Comparison of ENCODE assay signal across 13 cellular contexts in genomic region chr19:40904673-40905156, GRCh38. TPM values are rescaled to one million over a fixed set of nuclear protein-coding genes. Genes with fewer than 3 reads are reported as not detected.
A peak's percentile ranks its signal among the peaks of the same experiment; 100 is the strongest.
DNase-seq lines count a peak whose midpoint lies in the region; ATAC-seq, FAIRE-seq and TF ChIP-seq lines count a peak whose summit lies in the region.
"Not testable (repeated sequence)": the region's sequence is repeated elsewhere in the genome, so short reads cannot be mapped to it uniquely, and the experiment has no call there.
"Had no signal": no experiment of that assay in that cellular context is flagged by ENCODE, and none has a peak within 500 bp of the region (broad histone marks: within the 10 kb centered on the region; RNA-seq: fewer than 3 reads in every experiment).

No MANE protein-coding gene starts in this region.

- FAIRE-seq in A549 (lab: Jason Lieb, UNC): peak; percentile 97

- ATAC-seq in A549 (peak; percentile 36 to 60; a peak in 5 of 6 replicates), omental fat pad (ENCODE audit: low FRiP score) (peak; percentile 46)

- H3K9me3 ChIP-seq in A549; HEK293 (ENCODE audit: control insufficient read depth, insufficient read depth, low read depth, low read length): not testable (repeated sequence)

- peak overlapping the region in 1 of 2 experiments; percentile 0; a peak in 1 of 6 replicates for H3K27ac ChIP-seq in A549
- H3K27ac ChIP-seq in HEK293 (ENCODE audit: extremely low read depth, low read depth, low read length): not testable (repeated sequence)

- peak in 1 of 2 experiments; percentile 36 for DNase-seq in A549 (ENCODE audit: low read depth in 1 of 2, low spot score in 1 of 2)
- peak; percentile 59 for DNase-seq in Daoy (ENCODE audit: low read depth)
- DNase-seq in MV-4-11 (lab: John Stamatoyannopoulos, UW): peak; percentile 30
- DNase-seq in RPMI7951 (ENCODE audit: low read depth): peak; percentile 30
- peak; percentile 3 for DNase-seq in dermis blood vessel endothelial cell
- DNase-seq in kidney tubule cell (ENCODE audit: low spot score): peak; percentile 52
- DNase-seq in omental fat pad (ENCODE audit: low spot score): not testable (repeated sequence)

- TF ChIP-seq POLR2A in A549 (IDR thresholded peaks at IDR 0.05; ENCODE audit: low read length): not testable (repeated sequence)

- H3K4me2 ChIP-seq in A549: not testable (repeated sequence)

- WGBS in A549 (ENCODE audit: missing lambda C conversion rate): 53% methylated on average over 10 of the region's 10 CpGs

- not testable (repeated sequence) for TF ChIP-seq RAD21 in A549 (conservative IDR thresholded peaks at IDR 0.05 in 1 of 2, IDR thresholded peaks at IDR 0.05 in 1 of 2)

- CTCF ChIA-PET in A549 (lab: Yijun Ruan, JAX): interaction anchor here (0.6 to 1.7 kb wide), 6 partner anchors 9 to 271 kb away, joined by 3 to 8 read pairs (median 4); no protein-coding TSS in a partner anchor
- CTCF ChIA-PET in HEK293 (lab: Yijun Ruan, JAX): interaction anchor here (0.7 to 1.9 kb wide), 2 partner anchors 28 to 97 kb away, joined by 3 to 4 read pairs; no protein-coding TSS in a partner anchor

- TF ChIP-seq EP300 in A549 (IDR thresholded peaks at IDR 0.05): not testable (repeated sequence)

- not testable (repeated sequence) for H3K4me3 ChIP-seq in A549; HEK293 (ENCODE audit: low read depth, low read length)

- not testable (repeated sequence) for H3K36me3 ChIP-seq in HEK293 (ENCODE audit: control insufficient read depth in 2 of 2, insufficient read depth in 1 of 2, low read length in 2 of 2)

- POLR2A ChIA-PET in A549 (lab: Yijun Ruan, JAX): interaction anchor here (0.7 kb wide), 1 partner anchor 154 kb away, joined by 4 read pairs; the partner anchor contains the start of gene ACTMAP
- POLR2A ChIA-PET in HEK293 (lab: Yijun Ruan, JAX): interaction anchor here (0.6 to 1.3 kb wide), 4 partner anchors 32 to 126 kb away, joined by 3 to 4 read pairs (median 3); partner anchors contain the start of gene RAB4B

- H3K4me1 ChIP-seq in A549: peaks cover 12% of the 10 kb centered on the region
- H3K4me1 ChIP-seq in HEK293 (ENCODE audit: control insufficient read depth, insufficient read depth, low read length): not testable (repeated sequence)

- TF ChIP-seq CTCF in A549 (IDR thresholded peaks at IDR 0.05); HEK293 (tag by site-specific recombination; IDR thresholded peaks at IDR 0.05); omental fat pad (IDR thresholded peaks at IDR 0.05): not testable (repeated sequence)

TF ChIP-seq in A549, 52 proteins besides CTCF, POLR2A, EP300 and RAD21:
- TF ChIP-seq FOSL2 (IDR thresholded peaks at IDR 0.05): not testable (repeated sequence)
- TF ChIP-seq FOSL2 (CRISPR knock-in tag; IDR thresholded peaks at IDR 0.05): peak; percentile 47; the same call in 1 of the 2 replicates

TF ChIP-seq in HEK293, 187 proteins besides CTCF, POLR2A, EP300 and RAD21 (continues in another document):
- TF ChIP-seq ZFP69B (tag by site-specific recombination; IDR thresholded peaks at IDR 0.05): peak; percentile 92
- TF ChIP-seq ZNF660 (tag by site-specific recombination; IDR thresholded peaks at IDR 0.05): peak; percentile 93
- peak; percentile 68; the same call in 1 of the 2 replicates for TF ChIP-seq ZSCAN30 (tag by site-specific recombination; IDR thresholded peaks at IDR 0.05)
- peak; percentile 88 for TF ChIP-seq ZNF629 (tag by site-specific recombination; IDR thresholded peaks at IDR 0.05)
- peak; percentile 52; the same call in 1 of the 2 replicates for TF ChIP-seq INSM2 (tag by site-specific recombination; IDR thresholded peaks at IDR 0.05)
- peak; percentile 19; the same call in 1 of the 2 replicates for TF ChIP-seq ZFP37 (tag by site-specific recombination; IDR thresholded peaks at IDR 0.05)
- peak; percentile 79 for TF ChIP-seq BCL6B (tag by site-specific recombination; IDR thresholded peaks at IDR 0.05)
- TF ChIP-seq ZBTB20 (tag by site-specific recombination; IDR thresholded peaks at IDR 0.05): peak; percentile 13; the same call in 1 of the 2 replicates
- 0 out of 2 replicates have a peak, but pooled peaks have one; percentile 28 for TF ChIP-seq ZNF184 (tag by site-specific recombination; IDR thresholded peaks at IDR 0.05)
- peak; percentile 29 for TF ChIP-seq KLF8 (tag by site-specific recombination; IDR thresholded peaks at IDR 0.05)
- TF ChIP-seq ZBTB48 (tag by site-specific recombination; IDR thresholded peaks at IDR 0.05): peak; percentile 45; the same call in 1 of the 2 replicates
- TF ChIP-seq ZNF24 (tag by site-specific recombination; IDR thresholded peaks at IDR 0.05): peak; percentile 87
- TF ChIP-seq ZNF366 (tag by site-specific recombination; conservative IDR thresholded peaks at IDR 0.05): peak; percentile 78; the same call in 1 of the 2 replicates
- TF ChIP-seq ZNF394 (tag by site-specific recombination; IDR thresholded peaks at IDR 0.05; ENCODE audit: borderline replicate concordance): peak; percentile 49; the same call in 1 of the 2 replicates
- peak; percentile 31; the same call in 1 of the 2 replicates for TF ChIP-seq KLF17 (tag by site-specific recombination; IDR thresholded peaks at IDR 0.05)
- peak; percentile 71 for TF ChIP-seq ATF2 (tag by site-specific recombination; IDR thresholded peaks at IDR 0.05; ENCODE audit: low read depth)
- TF ChIP-seq GLIS1 (tag by site-specific recombination; IDR thresholded peaks at IDR 0.05): 0 out of 2 replicates have a peak, but pooled peaks have one; percentile 18
- TF ChIP-seq GLIS2 (tag by site-specific recombination; IDR thresholded peaks at IDR 0.05): peak; percentile 55; the same call in 1 of the 2 replicates
- TF ChIP-seq SP7 (tag by site-specific recombination; IDR thresholded peaks at IDR 0.05): 0 out of 2 replicates have a peak, but pooled peaks have one; percentile 42

RNA-seq across cellular contexts. Expression of gene CYP2A7, which starts 22.7 kb away (rescaled TPM):
- polyA plus RNA-seq in A549 (2011; rRNA removed) (not detected in 2 replicates), A549 (2017; fragmentation: RNase III; extraction: RNeasy Plus Mini Kit Qiagen cat#74134 plus additional on column Dnase treatment) (not detected in 3 replicates)
- not detected in 2 replicates for polyA plus RNA-seq in A549 (2012; cell fraction: cytosol; rRNA removed)
- not detected in 2 replicates for polyA plus RNA-seq in A549 (2012; cell fraction: nucleus; rRNA removed)
- polyA minus RNA-seq in A549 (2011; rRNA and poly(A)+ RNA removed): not detected in 2 replicates
- total RNA-seq in Daoy (2014; rRNA removed; shearing (Covaris generic)): not detected in 2 replicates
- total RNA-seq in RPMI7951 (2014; rRNA removed; shearing (Covaris generic)): not detected in 2 replicates
- total RNA-seq in dermis blood vessel endothelial cell (not detected in 2 replicates), omental fat pad (not detected)
- total RNA-seq: A673; CD4-positive, CD25-positive, alpha-beta regulatory T cell; HepG2; HFFc6 had no signal
- polyA plus RNA-seq: BJ; CD4-positive, CD25-positive, alpha-beta regulatory T cell; HepG2 had no signal

RNA-seq across cellular contexts. Expression of gene CYP2A6, which starts 54.5 kb away (rescaled TPM):
- polyA plus RNA-seq in A549 (2011; rRNA removed) (not detected in 2 replicates), A549 (2017; fragmentation: RNase III; extraction: RNeasy Plus Mini Kit Qiagen cat#74134 plus additional on column Dnase treatment) (not detected in 3 replicates)
- polyA plus RNA-seq in A549 (2012; cell fraction: cytosol; rRNA removed): 0.03 TPM in 1 of 2 replicates, not detected in the other
- 0.05 TPM in 1 of 2 replicates, not detected in the other for polyA plus RNA-seq in A549 (2012; cell fraction: nucleus; rRNA removed)
- polyA minus RNA-seq in A549 (2011; rRNA and poly(A)+ RNA removed): not detected in 2 replicates
- not detected in 2 replicates for total RNA-seq in Daoy (2014; rRNA removed; shearing (Covaris generic))
- total RNA-seq in RPMI7951 (2014; rRNA removed; shearing (Covaris generic)): not detected in 2 replicates
- total RNA-seq in dermis blood vessel endothelial cell (not detected in 2 replicates), omental fat pad (under 1 TPM in 1 of 4 donors, not detected in 3; 0.36 TPM)
- total RNA-seq: A673; CD4-positive, CD25-positive, alpha-beta regulatory T cell; HepG2; HFFc6 had no signal
- polyA plus RNA-seq: BJ; CD4-positive, CD25-positive, alpha-beta regulatory T cell; HepG2 had no signal
